Comparison of ENCODE assay signal across 21 cellular contexts in the genomic region with DNA sequence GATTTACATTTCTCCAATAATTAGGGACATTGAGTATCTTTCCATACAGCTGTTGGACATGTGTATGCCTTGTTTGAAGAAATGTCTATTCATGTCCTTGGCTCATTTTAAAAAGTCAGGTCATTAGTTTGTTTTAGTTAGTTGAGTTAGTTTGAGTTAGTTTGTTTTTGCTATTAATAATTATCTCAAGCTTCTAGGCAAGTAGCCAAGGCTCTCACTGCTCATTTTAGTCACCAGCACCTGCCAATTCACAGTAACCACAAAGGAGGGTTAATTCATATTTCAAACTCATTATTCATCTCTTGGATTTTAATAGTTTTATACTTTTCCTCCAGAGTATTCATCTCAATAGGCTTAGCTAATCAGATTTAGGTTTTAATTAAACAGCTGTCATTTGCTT.
DNase-seq lines count a peak whose midpoint lies in the region; FAIRE-seq and TF ChIP-seq lines count a peak whose summit lies in the region.
"Had no signal": no experiment of that assay in that cellular context is flagged by ENCODE, and none has a peak within 500 bp of the region (broad histone marks: within the 10 kb centered on the region; RNA-seq: fewer than 3 reads in every experiment).

No MANE protein-coding gene starts in this region.

- H3K4me3 ChIP-seq in coronary artery = no peak overlapping the region
- H3K4me3 ChIP-seq: BLaER1 treated with 17β-estradiol and CSF1 and Interleukin-3, amounts not matched to agents 10 nM and 100 nM had no signal

- peak; percentile 53 for FAIRE-seq in islet of Langerhans (lab: Jason Lieb, UNC)
- FAIRE-seq: GM18507, H1 had no signal

- DNase-seq in DMS153 (lab: John Stamatoyannopoulos, UW) (peak; percentile 12), DMS153 treated with DMSO at 0.1 percent for 48 hours (lab: John Stamatoyannopoulos, UW; ENCODE audit: unreplicated experiment) (no peak), NCI-H774 (lab: John Stamatoyannopoulos, UW) (peak; percentile 53), renal cortical epithelial cell (ENCODE audit: low read depth) (peak; percentile 49), coronary artery (ENCODE audit: low spot score) (no peak), NCI-H2196 treated with DMSO at 0.1 percent for 48 hours (lab: John Stamatoyannopoulos, UW; ENCODE audit: unreplicated experiment) (no peak), amygdala (lab: John Stamatoyannopoulos, UW) (no peak)
- DNase-seq: Caco-2; CD4-positive, alpha-beta memory T cell; DMS53; GDM1; Karpas-422; NCI-H1417 treated with DMSO at 0.1 percent for 48 hours; NCI-H187; NCI-H446 treated with DMSO at 0.1 percent for 48 hours; SHP77 had no signal

- no peak overlapping the region for H3K27ac ChIP-seq in coronary artery
- H3K27ac ChIP-seq: 22Rv1; BLaER1 treated with 17β-estradiol and CSF1 and Interleukin-3, amounts not matched to agents 10 nM and 100 nM had no signal

- TF ChIP-seq CTCF in coronary artery (IDR thresholded peaks at IDR 0.05) = no peak

Comparison
In these comparisons a context has a peak if more than half of its experiments do, and no peak if none do; other contexts are left out.
1. DNase-seq: peak in DMS153 (single experiment), NCI-H774 (single experiment) and renal cortical epithelial cell (single experiment); none in DMS153 treated with DMSO at 0.1 percent for 48 hours (single experiment), coronary artery (single experiment), NCI-H2196 treated with DMSO at 0.1 percent for 48 hours (single experiment) and amygdala (0 of 56).